ENCODE assay signal across 1 cellular context in the genomic region with DNA sequence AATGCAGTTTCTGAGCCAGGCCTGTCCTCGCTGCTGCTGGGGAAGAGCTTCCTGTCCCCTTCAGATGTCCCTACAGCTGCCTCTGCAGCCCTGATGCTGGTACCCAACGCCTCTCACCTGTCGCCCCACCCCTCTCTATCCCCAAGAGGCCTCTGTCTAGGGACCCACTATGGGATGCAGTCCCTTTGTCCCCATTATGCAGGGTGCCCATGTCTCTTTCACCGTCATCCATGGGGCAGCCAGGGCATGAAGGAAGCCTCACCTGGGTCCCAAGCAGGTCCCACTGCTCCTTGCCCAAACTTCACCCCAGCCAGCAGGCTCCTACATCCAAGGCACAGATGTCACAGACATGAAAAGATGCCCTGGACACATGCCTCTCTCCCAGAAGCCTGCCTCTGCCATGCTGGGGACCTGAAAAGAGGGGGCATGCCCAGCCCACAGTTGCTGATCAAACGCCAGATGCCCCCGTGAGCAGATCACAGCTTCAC.
TF ChIP-seq lines count a peak whose summit lies in the region.

No MANE protein-coding gene starts in this region.

TF ChIP-seq in HepG2, 621 proteins besides CTCF, POLR2A, EP300 and RAD21:
- TF ChIP-seq, protein P1, sequence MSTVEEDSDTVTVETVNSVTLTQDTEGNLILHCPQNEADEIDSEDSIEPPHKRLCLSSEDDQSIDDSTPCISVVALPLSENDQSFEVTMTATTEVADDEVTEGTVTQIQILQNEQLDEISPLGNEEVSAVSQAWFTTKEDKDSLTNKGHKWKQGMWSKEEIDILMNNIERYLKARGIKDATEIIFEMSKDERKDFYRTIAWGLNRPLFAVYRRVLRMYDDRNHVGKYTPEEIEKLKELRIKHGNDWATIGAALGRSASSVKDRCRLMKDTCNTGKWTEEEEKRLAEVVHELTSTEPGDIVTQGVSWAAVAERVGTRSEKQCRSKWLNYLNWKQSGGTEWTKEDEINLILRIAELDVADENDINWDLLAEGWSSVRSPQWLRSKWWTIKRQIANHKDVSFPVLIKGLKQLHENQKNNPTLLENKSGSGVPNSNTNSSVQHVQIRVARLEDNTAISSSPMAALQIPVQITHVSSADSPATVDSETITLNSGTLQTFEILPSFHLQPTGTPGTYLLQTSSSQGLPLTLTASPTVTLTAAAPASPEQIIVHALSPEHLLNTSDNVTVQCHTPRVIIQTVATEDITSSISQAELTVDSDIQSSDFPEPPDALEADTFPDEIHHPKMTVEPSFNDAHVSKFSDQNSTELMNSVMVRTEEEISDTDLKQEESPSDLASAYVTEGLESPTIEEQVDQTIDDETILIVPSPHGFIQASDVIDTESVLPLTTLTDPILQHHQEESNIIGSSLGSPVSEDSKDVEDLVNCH (CRISPR knock-in tag; IDR thresholded peaks at IDR 0.05) = no peak
- TF ChIP-seq CAMTA2 (CRISPR knock-in tag; IDR thresholded peaks at IDR 0.05; ENCODE audit: borderline replicate concordance) (0 out of 2 replicates have a peak, but pooled peaks have one; percentile 24), TERF1 (CRISPR knock-in tag; IDR thresholded peaks at IDR 0.05) (no peak), ZNF737 (CRISPR knock-in tag; IDR thresholded peaks at IDR 0.05; ENCODE audit: borderline replicate concordance) (no peak), GZF1 (CRISPR knock-in tag; IDR thresholded peaks at IDR 0.05) (no peak)
- TF ChIP-seq, protein P2, sequence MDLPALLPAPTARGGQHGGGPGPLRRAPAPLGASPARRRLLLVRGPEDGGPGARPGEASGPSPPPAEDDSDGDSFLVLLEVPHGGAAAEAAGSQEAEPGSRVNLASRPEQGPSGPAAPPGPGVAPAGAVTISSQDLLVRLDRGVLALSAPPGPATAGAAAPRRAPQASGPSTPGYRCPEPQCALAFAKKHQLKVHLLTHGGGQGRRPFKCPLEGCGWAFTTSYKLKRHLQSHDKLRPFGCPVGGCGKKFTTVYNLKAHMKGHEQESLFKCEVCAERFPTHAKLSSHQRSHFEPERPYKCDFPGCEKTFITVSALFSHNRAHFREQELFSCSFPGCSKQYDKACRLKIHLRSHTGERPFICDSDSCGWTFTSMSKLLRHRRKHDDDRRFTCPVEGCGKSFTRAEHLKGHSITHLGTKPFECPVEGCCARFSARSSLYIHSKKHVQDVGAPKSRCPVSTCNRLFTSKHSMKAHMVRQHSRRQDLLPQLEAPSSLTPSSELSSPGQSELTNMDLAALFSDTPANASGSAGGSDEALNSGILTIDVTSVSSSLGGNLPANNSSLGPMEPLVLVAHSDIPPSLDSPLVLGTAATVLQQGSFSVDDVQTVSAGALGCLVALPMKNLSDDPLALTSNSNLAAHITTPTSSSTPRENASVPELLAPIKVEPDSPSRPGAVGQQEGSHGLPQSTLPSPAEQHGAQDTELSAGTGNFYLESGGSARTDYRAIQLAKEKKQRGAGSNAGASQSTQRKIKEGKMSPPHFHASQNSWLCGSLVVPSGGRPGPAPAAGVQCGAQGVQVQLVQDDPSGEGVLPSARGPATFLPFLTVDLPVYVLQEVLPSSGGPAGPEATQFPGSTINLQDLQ (CRISPR knock-in tag; IDR thresholded peaks at IDR 0.05) = no peak
- TF ChIP-seq, protein P3, sequence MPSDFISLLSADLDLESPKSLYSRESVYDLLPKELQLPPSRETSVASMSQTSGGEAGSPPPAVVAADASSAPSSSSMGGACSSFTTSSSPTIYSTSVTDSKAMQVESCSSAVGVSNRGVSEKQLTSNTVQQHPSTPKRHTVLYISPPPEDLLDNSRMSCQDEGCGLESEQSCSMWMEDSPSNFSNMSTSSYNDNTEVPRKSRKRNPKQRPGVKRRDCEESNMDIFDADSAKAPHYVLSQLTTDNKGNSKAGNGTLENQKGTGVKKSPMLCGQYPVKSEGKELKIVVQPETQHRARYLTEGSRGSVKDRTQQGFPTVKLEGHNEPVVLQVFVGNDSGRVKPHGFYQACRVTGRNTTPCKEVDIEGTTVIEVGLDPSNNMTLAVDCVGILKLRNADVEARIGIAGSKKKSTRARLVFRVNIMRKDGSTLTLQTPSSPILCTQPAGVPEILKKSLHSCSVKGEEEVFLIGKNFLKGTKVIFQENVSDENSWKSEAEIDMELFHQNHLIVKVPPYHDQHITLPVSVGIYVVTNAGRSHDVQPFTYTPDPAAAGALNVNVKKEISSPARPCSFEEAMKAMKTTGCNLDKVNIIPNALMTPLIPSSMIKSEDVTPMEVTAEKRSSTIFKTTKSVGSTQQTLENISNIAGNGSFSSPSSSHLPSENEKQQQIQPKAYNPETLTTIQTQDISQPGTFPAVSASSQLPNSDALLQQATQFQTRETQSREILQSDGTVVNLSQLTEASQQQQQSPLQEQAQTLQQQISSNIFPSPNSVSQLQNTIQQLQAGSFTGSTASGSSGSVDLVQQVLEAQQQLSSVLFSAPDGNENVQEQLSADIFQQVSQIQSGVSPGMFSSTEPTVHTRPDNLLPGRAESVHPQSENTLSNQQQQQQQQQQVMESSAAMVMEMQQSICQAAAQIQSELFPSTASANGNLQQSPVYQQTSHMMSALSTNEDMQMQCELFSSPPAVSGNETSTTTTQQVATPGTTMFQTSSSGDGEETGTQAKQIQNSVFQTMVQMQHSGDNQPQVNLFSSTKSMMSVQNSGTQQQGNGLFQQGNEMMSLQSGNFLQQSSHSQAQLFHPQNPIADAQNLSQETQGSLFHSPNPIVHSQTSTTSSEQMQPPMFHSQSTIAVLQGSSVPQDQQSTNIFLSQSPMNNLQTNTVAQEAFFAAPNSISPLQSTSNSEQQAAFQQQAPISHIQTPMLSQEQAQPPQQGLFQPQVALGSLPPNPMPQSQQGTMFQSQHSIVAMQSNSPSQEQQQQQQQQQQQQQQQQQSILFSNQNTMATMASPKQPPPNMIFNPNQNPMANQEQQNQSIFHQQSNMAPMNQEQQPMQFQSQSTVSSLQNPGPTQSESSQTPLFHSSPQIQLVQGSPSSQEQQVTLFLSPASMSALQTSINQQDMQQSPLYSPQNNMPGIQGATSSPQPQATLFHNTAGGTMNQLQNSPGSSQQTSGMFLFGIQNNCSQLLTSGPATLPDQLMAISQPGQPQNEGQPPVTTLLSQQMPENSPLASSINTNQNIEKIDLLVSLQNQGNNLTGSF (CRISPR knock-in tag; IDR thresholded peaks at IDR 0.05) = no peak
